In genomic region chr12:41511247-41511646, GRCh38 we compare ENCODE assay signal across 29 cellular contexts.
"Had no signal": no experiment of that assay in that cellular context is flagged by ENCODE, and none has a peak within 500 bp of the region (broad histone marks: within the 10 kb centered on the region; RNA-seq: fewer than 3 reads in every experiment).

No MANE protein-coding gene starts in this region.

- H3K4me1 Mint-ChIP-seq: activated CD8-positive, alpha-beta memory T cell treated with anti-CD3 and anti-CD28 coated beads, Interleukin-2, amount 10 ng/mL, durations not matched to agents 7 days and 5 days; stimulated activated naive CD8-positive, alpha-beta T cell treated with anti-CD3 and anti-CD28 coated beads, Interleukin-15, amount 100 ng/mL, for 72 hours had no signal

- DNase-seq: activated B cell treated with CpG ODN at 0.5 μM for 24 hours; activated CD4-positive, alpha-beta T cell treated with anti-CD3 and anti-CD28 coated beads, Interleukin-2, amount 50 U/mL, for 1 hour; activated CD8-positive, alpha-beta memory T cell treated with anti-CD3 and anti-CD28 coated beads, Interleukin-2, amount 10 ng/mL, durations not matched to agents 7 days and 5 days; activated CD8-positive, alpha-beta T cell treated with anti-CD3 and anti-CD28 coated beads, Interleukin-2, amount 10 ng/mL, durations not matched to agents 7 days and 5 days; activated naive CD4-positive, alpha-beta T cell; activated T-cell treated with anti-CD3 and anti-CD28 coated beads, Interleukin-2, amount 50 U/mL, for 72 hours; anterior cingulate cortex; brain microvascular endothelial cell; dorsolateral prefrontal cortex; effector memory CD4-positive, alpha-beta T cell; kidney glomerular epithelial cell; left lung; mesendoderm; right lobe of liver; stimulated activated CD4-positive, alpha-beta T cell treated with anti-CD3 and anti-CD28 coated beads, Interleukin-1b, Interleukin-23, amount 100 ng/mL, for 48 hours; stimulated activated CD4-positive, alpha-beta T cell treated with anti-CD3 and anti-CD28 coated beads, Interleukin-4, amount 100 ng/mL, for 4 hours; stimulated activated CD8-positive, alpha-beta memory T cell treated with anti-CD3 and anti-CD28 coated beads, Interleukin-4, amount 100 ng/mL, for 48 hours; stimulated activated naive CD8-positive, alpha-beta T cell treated with anti-CD3 and anti-CD28 coated beads, Interleukin-15, amount 100 ng/mL, for 72 hours; substantia nigra; T-helper 2 cell; uterus had no signal

- H3K27me3 ChIP-seq: brain microvascular endothelial cell, dorsolateral prefrontal cortex, left lung, neutrophil, right lobe of liver, uterus had no signal

- H3K9me3 ChIP-seq: left lung, neutrophil, right lobe of liver, uterus had no signal

- H3K27ac Mint-ChIP-seq: activated B cell treated with CpG ODN at 0.5 μM for 24 hours; activated CD8-positive, alpha-beta memory T cell treated with anti-CD3 and anti-CD28 coated beads, Interleukin-2, amount 10 ng/mL, durations not matched to agents 7 days and 5 days; activated CD8-positive, alpha-beta T cell treated with anti-CD3 and anti-CD28 coated beads, Interleukin-2, amount 10 ng/mL, durations not matched to agents 7 days and 5 days; activated naive CD4-positive, alpha-beta T cell treated with anti-CD3 and anti-CD28 coated beads, Interleukin-2, amount 50 U/mL, for 72 hours; activated T-cell treated with anti-CD3 and anti-CD28 coated beads, Interleukin-2, amount 50 U/mL, for 72 hours; natural killer cell treated with Interleukin-12 subunit alpha and Interleukin-12 subunit beta and Interleukin-15 and Interleukin-18, amount 100 ng/mL, for 72 hours; stimulated activated memory B cell treated with anti-CD40 and anti-IgM and Interleukin-4, amounts not matched to agents 10 μg/mL and 1 μg/mL and 100 μg/mL, for 72 hours; stimulated activated naive CD8-positive, alpha-beta T cell treated with anti-CD3 and anti-CD28 coated beads, Interleukin-15, amount 100 ng/mL, for 72 hours; type B pancreatic cell had no signal

- H3K36me3 Mint-ChIP-seq: activated CD8-positive, alpha-beta memory T cell treated with anti-CD3 and anti-CD28 coated beads, Interleukin-2, amount 10 ng/mL, durations not matched to agents 7 days and 5 days; activated naive CD4-positive, alpha-beta T cell treated with anti-CD3 and anti-CD28 coated beads, Interleukin-2, amount 50 U/mL, for 72 hours; natural killer cell treated with Interleukin-12 subunit alpha and Interleukin-12 subunit beta and Interleukin-15 and Interleukin-18, amount 100 ng/mL, for 72 hours; stimulated activated memory B cell treated with anti-CD40 and anti-IgM and Interleukin-4, amounts not matched to agents 10 μg/mL and 1 μg/mL and 100 μg/mL, for 72 hours; type B pancreatic cell had no signal

- H3K27ac ChIP-seq: brain microvascular endothelial cell, coronary artery, neutrophil, right lobe of liver, skin epidermis, uterus had no signal

- H3K4me3 Mint-ChIP-seq: activated B cell treated with CpG ODN at 0.5 μM for 24 hours; activated CD8-positive, alpha-beta memory T cell treated with anti-CD3 and anti-CD28 coated beads, Interleukin-2, amount 10 ng/mL, durations not matched to agents 7 days and 5 days; activated CD8-positive, alpha-beta T cell treated with anti-CD3 and anti-CD28 coated beads, Interleukin-2, amount 10 ng/mL, durations not matched to agents 7 days and 5 days; activated T-cell treated with anti-CD3 and anti-CD28 coated beads, Interleukin-2, amount 50 U/mL, for 72 hours; natural killer cell treated with Interleukin-12 subunit alpha and Interleukin-12 subunit beta and Interleukin-15 and Interleukin-18, amount 100 ng/mL, for 72 hours; stimulated activated memory B cell treated with anti-CD40 and anti-IgM and Interleukin-4, amounts not matched to agents 10 μg/mL and 1 μg/mL and 100 μg/mL, for 72 hours; stimulated activated naive CD8-positive, alpha-beta T cell treated with anti-CD3 and anti-CD28 coated beads, Interleukin-15, amount 100 ng/mL, for 72 hours; type B pancreatic cell had no signal

- H3K36me3 ChIP-seq: brain microvascular endothelial cell, left lung, neutrophil, right lobe of liver, uterus had no signal

- H3K4me1 ChIP-seq: right lobe of liver, uterus had no signal

- H3K4me3 ChIP-seq: coronary artery, left lung, lung, right lobe of liver, skin epidermis, uterus had no signal

- H3K27me3 Mint-ChIP-seq: activated B cell treated with CpG ODN at 0.5 μM for 24 hours; stimulated activated memory B cell treated with anti-CD40 and anti-IgM and Interleukin-4, amounts not matched to agents 10 μg/mL and 1 μg/mL and 100 μg/mL, for 72 hours had no signal

- H3K9me3 Mint-ChIP-seq: activated B cell treated with CpG ODN at 0.5 μM for 24 hours; activated naive CD4-positive, alpha-beta T cell treated with anti-CD3 and anti-CD28 coated beads, Interleukin-2, amount 50 U/mL, for 72 hours; activated T-cell treated with anti-CD3 and anti-CD28 coated beads, Interleukin-2, amount 50 U/mL, for 72 hours; natural killer cell treated with Interleukin-12 subunit alpha and Interleukin-12 subunit beta and Interleukin-15 and Interleukin-18, amount 100 ng/mL, for 72 hours; stimulated activated memory B cell treated with anti-CD40 and anti-IgM and Interleukin-4, amounts not matched to agents 10 μg/mL and 1 μg/mL and 100 μg/mL, for 72 hours; stimulated activated naive CD8-positive, alpha-beta T cell treated with anti-CD3 and anti-CD28 coated beads, Interleukin-15, amount 100 ng/mL, for 72 hours; type B pancreatic cell had no signal

- ATAC-seq: activated CD8-positive, alpha-beta memory T cell treated with anti-CD3 and anti-CD28 coated beads, Interleukin-2, amount 10 ng/mL, durations not matched to agents 7 days and 5 days; activated CD8-positive, alpha-beta T cell treated with anti-CD3 and anti-CD28 coated beads, Interleukin-2, amount 10 ng/mL, durations not matched to agents 7 days and 5 days; activated naive CD4-positive, alpha-beta T cell treated with anti-CD3 and anti-CD28 coated beads, Interleukin-2, amount 50 U/mL, for 72 hours; activated T-cell treated with anti-CD3 and anti-CD28 coated beads, Interleukin-2, amount 50 U/mL, for 72 hours; left lung; natural killer cell treated with Interleukin-12 subunit alpha and Interleukin-12 subunit beta and Interleukin-15 and Interleukin-18, amount 100 ng/mL, for 72 hours; right lobe of liver; stimulated activated memory B cell treated with anti-CD40 and anti-IgM and Interleukin-4, amounts not matched to agents 10 μg/mL and 1 μg/mL and 100 μg/mL, for 72 hours; stimulated activated naive CD8-positive, alpha-beta T cell treated with anti-CD3 and anti-CD28 coated beads, Interleukin-15, amount 100 ng/mL, for 72 hours had no signal
